ENCODE assay signal across 1 cellular context in the genomic region with DNA sequence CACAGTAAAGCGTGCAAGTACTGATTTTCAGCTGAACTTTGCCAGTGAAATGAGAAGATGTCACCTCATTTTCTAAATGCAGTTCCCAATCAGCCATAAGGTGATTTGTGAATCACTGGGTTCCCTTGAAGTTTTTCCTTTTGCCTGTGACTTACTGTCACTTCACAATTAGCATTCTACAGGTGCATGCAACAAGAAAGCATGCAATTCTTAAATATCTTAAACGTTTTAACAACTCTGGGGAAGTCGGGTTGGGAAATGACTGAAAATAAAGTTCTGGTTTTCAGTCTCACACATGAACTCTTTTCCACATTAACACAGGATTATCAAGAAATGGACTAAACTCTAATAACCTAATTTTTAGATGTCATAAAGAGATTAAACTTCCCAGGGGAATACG.
TF ChIP-seq lines count a peak whose summit lies in the region.

No MANE protein-coding gene starts in this region.

TF ChIP-seq in HepG2, 621 proteins besides CTCF, POLR2A, EP300 and RAD21 (continued from another document):
- TF ChIP-seq ZNF660 (CRISPR knock-in tag; IDR thresholded peaks at IDR 0.05; ENCODE audit: borderline replicate concordance, low read depth) (no peak), HDAC2 (CRISPR knock-in tag; IDR thresholded peaks at IDR 0.05) (no peak), JUND (CRISPR knock-in tag; IDR thresholded peaks at IDR 0.05) (no peak), CENPT (CRISPR knock-in tag; IDR thresholded peaks at IDR 0.05; ENCODE audit: low read depth) (no peak), KDM2A (CRISPR knock-in tag; IDR thresholded peaks at IDR 0.05; ENCODE audit: borderline replicate concordance, low read depth) (no peak), ZNF354B (CRISPR knock-in tag; IDR thresholded peaks at IDR 0.05) (no peak), HBP1 (CRISPR knock-in tag; IDR thresholded peaks at IDR 0.05; ENCODE audit: low read depth) (no peak), ZNF33A (CRISPR knock-in tag; IDR thresholded peaks at IDR 0.05; ENCODE audit: borderline replicate concordance) (no peak)
- TF ChIP-seq, protein P1, sequence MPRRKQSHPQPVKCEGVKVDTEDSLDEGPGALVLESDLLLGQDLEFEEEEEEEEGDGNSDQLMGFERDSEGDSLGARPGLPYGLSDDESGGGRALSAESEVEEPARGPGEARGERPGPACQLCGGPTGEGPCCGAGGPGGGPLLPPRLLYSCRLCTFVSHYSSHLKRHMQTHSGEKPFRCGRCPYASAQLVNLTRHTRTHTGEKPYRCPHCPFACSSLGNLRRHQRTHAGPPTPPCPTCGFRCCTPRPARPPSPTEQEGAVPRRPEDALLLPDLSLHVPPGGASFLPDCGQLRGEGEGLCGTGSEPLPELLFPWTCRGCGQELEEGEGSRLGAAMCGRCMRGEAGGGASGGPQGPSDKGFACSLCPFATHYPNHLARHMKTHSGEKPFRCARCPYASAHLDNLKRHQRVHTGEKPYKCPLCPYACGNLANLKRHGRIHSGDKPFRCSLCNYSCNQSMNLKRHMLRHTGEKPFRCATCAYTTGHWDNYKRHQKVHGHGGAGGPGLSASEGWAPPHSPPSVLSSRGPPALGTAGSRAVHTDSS (CRISPR knock-in tag; conservative IDR thresholded peaks at IDR 0.05), result no peak
